Comparison of ENCODE assay signal across 8 cellular contexts in genomic region chrX:71095971-71096701, GRCh38. TPM values are rescaled to one million over a fixed set of nuclear protein-coding genes. Genes with fewer than 3 reads are reported as not detected.
A peak's percentile ranks its signal among the peaks of the same experiment; 100 is the strongest.
DNase-seq lines count a peak whose midpoint lies in the region; ATAC-seq and TF ChIP-seq lines count a peak whose summit lies in the region.

No MANE protein-coding gene starts in this region.

- H3K4me2 ChIP-seq in trophoblast cell (ENCODE audit: low read length) = peak overlapping the region; percentile 81

- no peak overlapping the region for H2BK12ac ChIP-seq in trophoblast cell (ENCODE audit: low read length)

- H2AFZ ChIP-seq in trophoblast cell (ENCODE audit: insufficient read depth, low read length, poor library complexity) = peak overlapping the region; percentile 63

- peaks cover 42% of the 10 kb centered on the region for H3K27me3 Mint-ChIP-seq in activated T-cell treated with anti-CD3 and anti-CD28 coated beads, Interleukin-2, amount 50 U/mL, for 72 hours (ENCODE audit: low read depth)
- no peaks in the 10 kb centered on the region for H3K27me3 Mint-ChIP-seq in glutamatergic neuron (ENCODE audit: unreplicated experiment)

- no peaks in the 10 kb centered on the region for H3K9me3 Mint-ChIP-seq in activated T-cell treated with anti-CD3 and anti-CD28 coated beads, Interleukin-2, amount 50 U/mL, for 72 hours
- peaks cover 9% of the 10 kb centered on the region for H3K9me3 Mint-ChIP-seq in glutamatergic neuron (ENCODE audit: unreplicated experiment)

- H3K4me3 Mint-ChIP-seq in activated T-cell treated with anti-CD3 and anti-CD28 coated beads, Interleukin-2, amount 50 U/mL, for 72 hours = peak overlapping the region; percentile 98 to 100
- H3K4me3 Mint-ChIP-seq in glutamatergic neuron (ENCODE audit: unreplicated experiment) = peak overlapping the region; percentile 93

- peak overlapping the region; percentile 42 for H4K8ac ChIP-seq in trophoblast cell (ENCODE audit: low read depth, low read length)

- H3K9me3 ChIP-seq in BE2C = no peaks in the 10 kb centered on the region
- no peaks in the 10 kb centered on the region for H3K9me3 ChIP-seq in trophoblast cell (ENCODE audit: insufficient read depth, low read depth, low read length)

- no peaks in the 10 kb centered on the region for H3K79me2 ChIP-seq in trophoblast cell (ENCODE audit: control insufficient read depth, insufficient read depth, low read length, poor library complexity)

- peaks cover 0 to 1% of the 10 kb centered on the region in 2 donors for H3K36me3 Mint-ChIP-seq in activated T-cell treated with anti-CD3 and anti-CD28 coated beads, Interleukin-2, amount 50 U/mL, for 72 hours (ENCODE audit: insufficient read depth in 2 of 2)
- H3K36me3 Mint-ChIP-seq in glutamatergic neuron (ENCODE audit: unreplicated experiment) = no peaks in the 10 kb centered on the region

- H3K27me3 ChIP-seq in BE2C (no peaks in the 10 kb centered on the region), trophoblast cell (ENCODE audit: insufficient read depth, low read length) (no peaks in the 10 kb centered on the region)

- peak overlapping the region; percentile 52 for H4K91ac ChIP-seq in trophoblast cell (ENCODE audit: low read depth, low read length)

- H3K4me3 ChIP-seq in BE2C (ENCODE audit: low read depth, low read length) = peak overlapping the region; percentile 74
- peak overlapping the region; percentile 68 for H3K4me3 ChIP-seq in trophoblast cell (ENCODE audit: low read depth, low read length)

- TF ChIP-seq CTCF in BE2C (IDR thresholded peaks at IDR 0.05; ENCODE audit: low read depth, low read length) (no peak), glutamatergic neuron (IDR thresholded peaks at IDR 0.05; ENCODE audit: partially characterized antibody, unreplicated experiment) (no peak)

- peaks cover 40% of the 10 kb centered on the region for H3K4me1 Mint-ChIP-seq in activated T-cell treated with anti-CD3 and anti-CD28 coated beads, Interleukin-2, amount 50 U/mL, for 72 hours (ENCODE audit: low read depth)
- peaks cover 11% of the 10 kb centered on the region for H3K4me1 Mint-ChIP-seq in glutamatergic neuron (ENCODE audit: low read depth, unreplicated experiment)

- H3K9ac ChIP-seq in trophoblast cell (ENCODE audit: low read length) = peak overlapping the region; percentile 43

- H3K4me1 ChIP-seq in BE2C (no peaks in the 10 kb centered on the region), trophoblast cell (ENCODE audit: control insufficient read depth in 1 of 2, insufficient read depth in 2 of 2, low read length in 2 of 2) (peaks cover 5 to 7% of the 10 kb centered on the region in 2 experiments)

- no peak overlapping the region for H4K12ac ChIP-seq in trophoblast cell (ENCODE audit: low read depth, low read length)

- DNase-seq in BE2C = no peak
- DNase-seq in LHCN-M2 (ENCODE audit: low read depth) = peak; percentile 20
- peak in 1 of 2 donors; percentile 18 for DNase-seq in activated T-cell treated with anti-CD3 and anti-CD28 coated beads, Interleukin-2, amount 50 U/mL, for 72 hours
- peak; percentile 23 for DNase-seq in glutamatergic neuron
- peak in 1 of 2 donors; percentile 31 for DNase-seq in trophoblast cell
- no peak for DNase-seq in stimulated activated CD4-positive, alpha-beta T cell treated with anti-CD3 and anti-CD28 coated beads, Interleukin-2, amount 100 ng/mL, for 24 hours
- DNase-seq in NCI-H446 treated with DMSO at 0.1 percent for 48 hours (lab: John Stamatoyannopoulos, UW) = no peak

- peaks cover 6% of the 10 kb centered on the region for H3K79me1 ChIP-seq in trophoblast cell (ENCODE audit: low read length)

- H3K36me3 ChIP-seq in BE2C = no peaks in the 10 kb centered on the region
- H3K36me3 ChIP-seq in trophoblast cell (ENCODE audit: control insufficient read depth in 1 of 2, insufficient read depth in 2 of 2, low read length in 2 of 2) = peaks cover 0 to 4% of the 10 kb centered on the region in 2 experiments

- peak overlapping the region; percentile 80 for H3K4ac ChIP-seq in trophoblast cell (ENCODE audit: low read depth, low read length)

- peak overlapping the region; percentile 35 for H3K18ac ChIP-seq in trophoblast cell (ENCODE audit: low read length)

- no peak overlapping the region for H3K23ac ChIP-seq in trophoblast cell (ENCODE audit: low read length)

- peak; percentile 23 for ATAC-seq in GM18868 (IDR thresholded peaks at IDR 0.05; ENCODE audit: unreplicated experiment)
- ATAC-seq in activated T-cell treated with anti-CD3 and anti-CD28 coated beads, Interleukin-2, amount 50 U/mL, for 72 hours (replicated peaks in 1 of 2) = peak; percentile 59

- H3K27ac Mint-ChIP-seq in activated T-cell treated with anti-CD3 and anti-CD28 coated beads, Interleukin-2, amount 50 U/mL, for 72 hours = peak overlapping the region; percentile 94
- H3K27ac Mint-ChIP-seq in glutamatergic neuron (ENCODE audit: unreplicated experiment) = no peak overlapping the region

- no peak overlapping the region for H3K27ac ChIP-seq in trophoblast cell (ENCODE audit: low read depth, low read length)

- H3K14ac ChIP-seq in trophoblast cell (ENCODE audit: low read length) = peak overlapping the region; percentile 29

- H2AK5ac ChIP-seq in trophoblast cell (ENCODE audit: low read length) = no peak overlapping the region

- peak overlapping the region; percentile 27 for H2BK120ac ChIP-seq in trophoblast cell (ENCODE audit: insufficient read depth, low read length, poor library complexity)

- no CpG with 5 or more reads among the region's 41 CpGs for WGBS in trophoblast cell (ENCODE audit: extremely low coverage, insufficient coverage, insufficient read length)

- no peak overlapping the region for H2BK5ac ChIP-seq in trophoblast cell (ENCODE audit: low read depth, low read length, poor library complexity)

RNA-seq across cellular contexts. Expression of gene FOXO4, which starts 0.5 kb away (rescaled TPM):
- 13.3 TPM for polyA plus RNA-seq in BE2C (2012; ENCODE audit: insufficient read depth, insufficient read length, low read depth)
- total RNA-seq in LHCN-M2 (2014; rRNA removed) (0.77 and 2.2 TPM in 2 replicates), glutamatergic neuron (ENCODE audit: unreplicated experiment) (20.2 TPM)
- polyA plus RNA-seq in LHCN-M2 (2012) = 1.2 TPM
- total RNA-seq in activated T-cell treated with anti-CD3 and anti-CD28 coated beads, Interleukin-2, amount 50 U/mL, for 72 hours = 10 to 100 TPM; 15.1 to 15.3 TPM
- 39.3 and 43.9 TPM in 2 replicates for polyA plus RNA-seq in trophoblast cell (2013)

RNA-seq across cellular contexts. Expression of gene CXorf65, which starts 10.4 kb away (rescaled TPM):
- 1.1 TPM for polyA plus RNA-seq in BE2C (2012; ENCODE audit: insufficient read depth, insufficient read length, low read depth)
- total RNA-seq in LHCN-M2 (2014; rRNA removed) = not detected in 2 replicates
- polyA plus RNA-seq in LHCN-M2 (2012) = not detected
- total RNA-seq in activated T-cell treated with anti-CD3 and anti-CD28 coated beads, Interleukin-2, amount 50 U/mL, for 72 hours = 10 to 100 TPM; 16.4 to 26.0 TPM
- not detected for total RNA-seq in glutamatergic neuron (ENCODE audit: unreplicated experiment)
- 0.08 TPM in 1 of 2 replicates, not detected in the other for polyA plus RNA-seq in trophoblast cell (2013)

RNA-seq across cellular contexts. Expression of gene IL2RG, which starts 15.2 kb away (rescaled TPM):
- 1.7 TPM for polyA plus RNA-seq in BE2C (2012; ENCODE audit: insufficient read depth, insufficient read length, low read depth)
- total RNA-seq in LHCN-M2 (2014; rRNA removed) (not detected in 2 replicates), glutamatergic neuron (ENCODE audit: unreplicated experiment) (not detected)
- 0.32 TPM for polyA plus RNA-seq in LHCN-M2 (2012)
- 100 to 1,000 TPM; 290 to 348 TPM for total RNA-seq in activated T-cell treated with anti-CD3 and anti-CD28 coated beads, Interleukin-2, amount 50 U/mL, for 72 hours
- polyA plus RNA-seq in trophoblast cell (2013) = 0.03 and 0.06 TPM in 2 replicates

RNA-seq across cellular contexts. Expression of gene MED12, which starts 22.3 kb away (rescaled TPM):
- 81.2 TPM for polyA plus RNA-seq in BE2C (2012; ENCODE audit: insufficient read depth, insufficient read length, low read depth)
- total RNA-seq in LHCN-M2 (2014; rRNA removed) (14.2 and 21.3 TPM in 2 replicates), glutamatergic neuron (ENCODE audit: unreplicated experiment) (87.4 TPM)
- polyA plus RNA-seq in LHCN-M2 (2012) = 13.7 TPM
- total RNA-seq in activated T-cell treated with anti-CD3 and anti-CD28 coated beads, Interleukin-2, amount 50 U/mL, for 72 hours = 10 to 100 TPM; 44.1 to 48.6 TPM
- polyA plus RNA-seq in trophoblast cell (2013) = 25.2 and 25.4 TPM in 2 replicates

RNA-seq across cellular contexts. Expression of gene SNX12, which starts 28.0 kb away (rescaled TPM):
- 64.0 TPM for polyA plus RNA-seq in BE2C (2012; ENCODE audit: insufficient read depth, insufficient read length, low read depth)
- 72.2 and 88.6 TPM in 2 replicates for total RNA-seq in LHCN-M2 (2014; rRNA removed)
- 95.6 TPM for polyA plus RNA-seq in LHCN-M2 (2012)
- 10 to 100 TPM; 37.5 to 43.8 TPM for total RNA-seq in activated T-cell treated with anti-CD3 and anti-CD28 coated beads, Interleukin-2, amount 50 U/mL, for 72 hours
- total RNA-seq in glutamatergic neuron (ENCODE audit: unreplicated experiment) = 86.5 TPM
- 83.7 and 84.0 TPM in 2 replicates for polyA plus RNA-seq in trophoblast cell (2013)

Comparison
In these comparisons a context has a peak if more than half of its experiments do, and no peak if none do; other contexts are left out.
1. DNase-seq: peak in LHCN-M2 (single experiment) and glutamatergic neuron (single experiment); none in BE2C (single experiment), stimulated activated CD4-positive, alpha-beta T cell treated with anti-CD3 and anti-CD28 coated beads, Interleukin-2, amount 100 ng/mL, for 24 hours (0 of 2) and NCI-H446 treated with DMSO at 0.1 percent for 48 hours (single experiment).
2. RNA of gene CXorf65, which starts 10.4 kb away (total RNA-seq): 16.4 to 26.0 TPM in activated T-cell treated with anti-CD3 and anti-CD28 coated beads, Interleukin-2, amount 50 U/mL, for 72 hours; not detected in LHCN-M2 and not detected in glutamatergic neuron (single experiment); every median in the first group is over 10 times any median in the second.
3. RNA of gene IL2RG, which starts 15.2 kb away (total RNA-seq): 290 to 348 TPM in activated T-cell treated with anti-CD3 and anti-CD28 coated beads, Interleukin-2, amount 50 U/mL, for 72 hours; not detected in LHCN-M2 and not detected in glutamatergic neuron (single experiment); every median in the first group is over 100 times any median in the second.